24 cellular contexts compared by ENCODE assay signal in genomic region chr18:44514106-44514505, GRCh38.
"Had no signal": no experiment of that assay in that cellular context is flagged by ENCODE, and none has a peak within 500 bp of the region (broad histone marks: within the 10 kb centered on the region; RNA-seq: fewer than 3 reads in every experiment).

No MANE protein-coding gene starts in this region.

- H3K4me2 ChIP-seq: hepatocyte had no signal

- H3K79me2 ChIP-seq: hepatocyte had no signal

- H3K27me3 ChIP-seq: foreskin keratinocyte, gastroesophageal sphincter, heart left ventricle, hepatocyte, ovary, sigmoid colon, spleen, tibial nerve, upper lobe of left lung had no signal

- H2AFZ ChIP-seq: hepatocyte had no signal

- DNase-seq: dorsolateral prefrontal cortex; effector CD4-positive, alpha-beta T cell; foreskin keratinocyte; heart left ventricle; kidney; natural killer cell; occipital lobe; ovary; posterior cingulate gyrus; psoas muscle; right cardiac atrium; sigmoid colon; spleen; stimulated activated CD4-positive, alpha-beta T cell treated with anti-CD3 and anti-CD28 coated beads, Interleukin-15, amount 100 ng/mL, for 24 hours; stimulated activated CD4-positive, alpha-beta T cell treated with anti-CD3 and anti-CD28 coated beads, Interleukin-2, amount 100 ng/mL, for 48 hours; stimulated activated naive B cell treated with anti-CD40 and anti-IgM and Interleukin-4, amounts not matched to agents 10 μg/mL and 1 μg/mL and 100 μg/mL, for 72 hours; upper lobe of left lung had no signal

- H3K4me1 ChIP-seq: psoas muscle, tibial nerve had no signal

- H3K36me3 ChIP-seq: gastroesophageal sphincter, heart left ventricle, ovary, sigmoid colon, spleen, thoracic aorta, tibial nerve, upper lobe of left lung had no signal

- H3K4me3 ChIP-seq: dorsolateral prefrontal cortex, gastroesophageal sphincter, heart left ventricle, hepatocyte, lung, ovary, psoas muscle, sigmoid colon, skin epidermis, spleen, thoracic aorta, tibial nerve, upper lobe of left lung had no signal

- ATAC-seq: foreskin keratinocyte, gastroesophageal sphincter, heart left ventricle, left lobe of liver, natural killer cell, psoas muscle, right cardiac atrium had no signal

- H3K27ac ChIP-seq: dorsolateral prefrontal cortex, foreskin keratinocyte, gastroesophageal sphincter, heart left ventricle, hepatocyte, ovary, psoas muscle, sigmoid colon, skin epidermis, spleen, thoracic aorta, tibial nerve, upper lobe of left lung had no signal

- H3K9me3 ChIP-seq: gastroesophageal sphincter, heart left ventricle, ovary, psoas muscle, sigmoid colon, spleen, thoracic aorta, tibial nerve, upper lobe of left lung had no signal
